In the genomic region with DNA sequence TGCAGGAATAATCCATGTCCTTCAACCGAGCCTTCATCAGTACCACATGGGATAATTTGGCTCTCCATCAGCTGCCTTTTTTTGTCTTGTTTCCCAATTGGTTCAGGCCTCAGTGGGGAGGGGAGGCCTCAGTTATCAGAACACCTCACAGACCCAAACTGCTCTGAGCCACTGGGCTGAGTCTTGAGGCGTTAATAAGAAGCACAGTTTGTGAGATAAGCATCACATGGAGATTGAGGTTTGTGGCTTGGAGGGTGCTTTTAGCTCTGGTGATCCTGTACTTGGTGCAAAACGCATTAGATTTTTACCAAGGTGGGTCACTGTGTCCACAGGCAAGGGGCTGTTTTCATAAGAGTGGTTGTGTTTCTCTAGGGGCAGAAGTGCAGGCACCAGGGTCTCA, we compare ENCODE assay signal across 23 cellular contexts.
"Had no signal": no experiment of that assay in that cellular context is flagged by ENCODE, and none has a peak within 500 bp of the region (broad histone marks: within the 10 kb centered on the region; RNA-seq: fewer than 3 reads in every experiment).

No MANE protein-coding gene starts in this region.

- H3K9me3 ChIP-seq: gastrocnemius medialis, heart left ventricle, ovary, right lobe of liver, thyroid gland, vagina had no signal

- H3K36me3 Mint-ChIP-seq: naive thymus-derived CD8-positive, alpha-beta T cell had no signal

- ATAC-seq: esophagus mucosa; gastrocnemius medialis; heart left ventricle; left lobe of liver; naive thymus-derived CD8-positive, alpha-beta T cell; right lobe of liver had no signal

- H2AFZ ChIP-seq: hepatocyte had no signal

- H3K4me1 Mint-ChIP-seq: naive thymus-derived CD8-positive, alpha-beta T cell; nephron progenitor cell had no signal

- H3K79me2 ChIP-seq: hepatocyte had no signal

- H3K27ac Mint-ChIP-seq: naive thymus-derived CD8-positive, alpha-beta T cell; nephron progenitor cell had no signal

- H3K27me3 ChIP-seq: dorsolateral prefrontal cortex, gastrocnemius medialis, heart left ventricle, hepatocyte, ovary, right lobe of liver, stomach, thyroid gland, vagina had no signal

- DNase-seq: dorsolateral prefrontal cortex; effector CD4-positive, alpha-beta T cell; foreskin fibroblast; gastrocnemius medialis; heart left ventricle; kidney; naive thymus-derived CD8-positive, alpha-beta T cell; nephron progenitor cell; occipital lobe; ovary; right lobe of liver; small intestine; stimulated activated CD4-positive, alpha-beta T cell treated with anti-CD3 and anti-CD28 coated beads, Interleukin-15, amount 100 ng/mL, for 24 hours; stimulated activated CD4-positive, alpha-beta T cell treated with anti-CD3 and anti-CD28 coated beads, Interleukin-2, amount 100 ng/mL, for 48 hours; stimulated activated naive CD4-positive, alpha-beta T cell treated with Interleukin-2 at 50 U/mL for 16 hours; stomach; thyroid gland; trophoblast cell had no signal

- H3K4me1 ChIP-seq: gastrocnemius medialis, heart left ventricle, right lobe of liver, stomach, thyroid gland, vagina had no signal

- H3K4me2 ChIP-seq: hepatocyte had no signal

- H3K4me3 Mint-ChIP-seq: naive thymus-derived CD8-positive, alpha-beta T cell; nephron progenitor cell had no signal

- H3K36me3 ChIP-seq: gastrocnemius medialis, heart left ventricle, ovary, right lobe of liver, stomach, thyroid gland, vagina had no signal

- H3K27ac ChIP-seq: epithelial cell of prostate, gastrocnemius medialis, heart left ventricle, hepatocyte, ovary, right lobe of liver, stomach, thyroid gland, vagina had no signal

- H3K4me3 ChIP-seq: dorsolateral prefrontal cortex, gastrocnemius medialis, heart left ventricle, hepatocyte, ovary, right lobe of liver, stomach, thyroid gland, vagina had no signal
